Comparison of ENCODE assay signal across 1 cellular context in the genomic region with DNA sequence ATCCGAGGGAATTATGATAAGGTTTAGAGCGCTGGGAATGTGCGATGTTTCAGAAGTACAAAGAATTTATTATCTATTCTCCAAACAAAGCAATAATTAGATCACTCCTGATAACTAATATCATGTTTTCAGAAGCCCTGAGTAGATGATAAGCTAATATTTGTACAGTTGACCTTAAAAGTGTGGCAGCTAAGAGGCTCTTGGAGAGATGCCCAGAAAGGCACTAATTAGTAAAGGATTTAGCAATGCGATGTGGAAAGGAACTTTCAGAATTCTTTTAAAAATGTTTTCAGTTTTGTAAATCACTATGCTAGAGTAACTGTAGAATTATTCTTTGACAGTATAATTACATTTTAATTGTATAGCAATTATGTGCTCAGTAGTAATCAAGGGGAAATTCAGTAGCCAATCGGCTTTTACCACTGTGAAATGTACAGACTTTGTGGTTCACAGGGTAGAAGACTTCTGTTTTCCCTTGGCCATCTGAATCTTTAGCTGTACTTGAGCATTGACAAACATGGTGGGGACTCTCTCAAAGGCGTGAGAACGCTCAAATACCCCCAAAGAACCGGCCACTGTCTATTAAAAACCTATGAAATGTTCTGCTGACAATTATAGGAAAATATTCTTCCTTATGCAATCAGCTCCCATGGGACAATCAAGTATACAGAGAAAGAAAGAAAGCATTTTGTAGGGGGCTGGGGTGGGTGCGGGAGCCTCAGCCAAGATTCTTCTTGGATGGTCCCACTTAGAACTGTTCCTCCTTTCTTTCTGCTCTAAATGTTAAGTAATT.
TF ChIP-seq lines count a peak whose summit lies in the region.

No MANE protein-coding gene starts in this region.

TF ChIP-seq in IMR-90, 13 proteins besides CTCF, POLR2A, EP300 and RAD21 (continued from another document):
- TF ChIP-seq ELK1 (IDR thresholded peaks at IDR 0.05; ENCODE audit: borderline replicate concordance, low read depth, low read length) (no peak), SMC3 (IDR thresholded peaks at IDR 0.05; ENCODE audit: low read depth, low read length) (no peak), RCOR1 (IDR thresholded peaks at IDR 0.05; ENCODE audit: insufficient replicate concordance, low read length) (no peak)
